Comparison of ENCODE assay signal across 9 cellular contexts in genomic region chr10:62492012-62492869, GRCh38.
DNase-seq lines count a peak whose midpoint lies in the region; ATAC-seq, FAIRE-seq and TF ChIP-seq lines count a peak whose summit lies in the region.
"Had no signal": no experiment of that assay in that cellular context is flagged by ENCODE, and none has a peak within 500 bp of the region (broad histone marks: within the 10 kb centered on the region; RNA-seq: fewer than 3 reads in every experiment).

No MANE protein-coding gene starts in this region.

- H3K4me3 Mint-ChIP-seq in CD4-positive, alpha-beta T cell, result no peak overlapping the region

- H3K27me3 Mint-ChIP-seq in CD4-positive, alpha-beta T cell, result peaks cover 18% of the 10 kb centered on the region

- H3K9me3 Mint-ChIP-seq in CD4-positive, alpha-beta T cell, result no peaks in the 10 kb centered on the region

- POLR2A ChIA-PET in CD4-positive, alpha-beta T cell (lab: Charles Lee), result no interaction called here

- no peak for DNase-seq in CD4-positive, alpha-beta T cell
- DNase-seq in H54 (ENCODE audit: insufficient read length, low spot score) (no peak), RPMI7951 (ENCODE audit: low read depth) (peak; percentile 28), fibroblast of pulmonary artery (ENCODE audit: low read depth) (peak; percentile 44), putamen (ENCODE audit: low spot score) (peak; percentile 25), hippocampal formation (lab: John Stamatoyannopoulos, UW) (no peak)

- no peak overlapping the region for H3K27ac Mint-ChIP-seq in CD4-positive, alpha-beta T cell

- H3K9me3 ChIP-seq in CD4-positive, alpha-beta T cell (ENCODE audit: control insufficient read depth, low read length), result no peaks in the 10 kb centered on the region

- ATAC-seq in CD4-positive, alpha-beta T cell (ENCODE audit: poor library complexity), result no peak
- ATAC-seq in HG03571 (IDR thresholded peaks at IDR 0.05; ENCODE audit: unreplicated experiment) (no peak), HG02759 (IDR thresholded peaks at IDR 0.05; ENCODE audit: unreplicated experiment) (no peak)

- intact Hi-C loops in CD4-positive, alpha-beta T cell (cut with DNase I, micrococcal nuclease), result loop anchor here in 1 of 2 experiments (2.0 kb wide), 2 partner anchors 593 to 667 kb away; no protein-coding TSS in a partner anchor

- peak; percentile 61 for FAIRE-seq in H54 (lab: Jason Lieb, UNC)
- FAIRE-seq: frontal cortex had no signal

- TF ChIP-seq CTCF in CD4-positive, alpha-beta T cell (IDR thresholded peaks at IDR 0.05), result peak; percentile 63
- TF ChIP-seq CTCF in fibroblast of pulmonary artery (IDR thresholded peaks at IDR 0.05; ENCODE audit: low read length, missing control alignments), result peak; percentile 63

- H3K27me3 ChIP-seq in CD4-positive, alpha-beta T cell (ENCODE audit: control insufficient read depth, insufficient read depth, low read length), result no peaks in the 10 kb centered on the region

- no peak overlapping the region for H3K4me3 ChIP-seq in fibroblast of pulmonary artery (replicated peaks; ENCODE audit: low read depth, low read length)

- no peak overlapping the region for H3K27ac ChIP-seq in CD4-positive, alpha-beta T cell (ENCODE audit: low read depth, low read length)

- CTCF ChIA-PET in CD4-positive, alpha-beta T cell (lab: Charles Lee), result interaction anchor here (0.6 kb wide), 2 partner anchors 145 to 667 kb away, joined by 3 to 4 read pairs; no protein-coding TSS in a partner anchor

- peaks cover 4% of the 10 kb centered on the region for H3K4me1 Mint-ChIP-seq in CD4-positive, alpha-beta T cell (ENCODE audit: low read depth)

- no peaks in the 10 kb centered on the region for H3K36me3 Mint-ChIP-seq in CD4-positive, alpha-beta T cell (ENCODE audit: low read depth)

- TF ChIP-seq POLR2A in H54 (IDR thresholded peaks at IDR 0.05; ENCODE audit: low read depth, low read length), result no peak

Comparison
In these comparisons a context has a peak if more than half of its experiments do, and no peak if none do; other contexts are left out.
1. DNase-seq: peak in RPMI7951 (single experiment), fibroblast of pulmonary artery (single experiment) and putamen (single experiment); none in CD4-positive, alpha-beta T cell (0 of 10), H54 (single experiment) and hippocampal formation (0 of 2).